Comparison of ENCODE assay signal across 19 cellular contexts in the genomic region with DNA sequence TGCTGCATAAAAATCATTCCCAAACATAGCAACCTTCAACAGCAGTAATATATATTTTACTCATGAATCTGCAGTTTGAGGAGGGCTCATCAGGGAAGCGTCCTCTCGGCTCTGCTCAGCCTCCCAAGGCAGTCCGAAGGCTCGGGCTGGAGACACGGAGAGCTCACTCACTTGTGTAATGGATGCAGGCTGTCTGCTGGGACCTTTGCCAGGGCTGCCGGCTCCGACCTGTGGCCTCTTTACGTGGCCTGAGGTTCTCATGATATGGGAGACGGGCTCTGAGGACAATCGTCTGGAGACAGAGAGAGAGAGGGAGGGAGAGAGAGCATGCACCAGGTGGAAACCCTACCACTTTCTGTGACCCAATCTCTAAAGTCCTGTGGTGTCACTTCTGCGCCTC. TPM values are rescaled to one million over a fixed set of nuclear protein-coding genes. Genes with fewer than 3 reads are reported as not detected.
"Had no signal": no experiment of that assay in that cellular context is flagged by ENCODE, and none has a peak within 500 bp of the region (broad histone marks: within the 10 kb centered on the region; RNA-seq: fewer than 3 reads in every experiment).

No MANE protein-coding gene starts in this region.

- H3K9me3 Mint-ChIP-seq: activated naive CD8-positive, alpha-beta T cell treated with anti-CD3 and anti-CD28 coated beads, Interleukin-2, amount 50 U/mL, for 24 hours; natural killer cell treated with Interleukin-12 subunit alpha and Interleukin-12 subunit beta and Interleukin-15 and Interleukin-18, amount 100 ng/mL, for 72 hours; stimulated activated memory B cell treated with anti-CD40 and anti-IgM and Interleukin-4, amounts not matched to agents 10 μg/mL and 1 μg/mL and 100 μg/mL, for 72 hours had no signal

- DNase-seq: activated CD4-positive, alpha-beta T cell treated with anti-CD3 and anti-CD28 coated beads for 4 hours; activated CD8-positive, alpha-beta memory T cell treated with anti-CD3 and anti-CD28 coated beads, Interleukin-2, amount 50 U/mL, for 48 hours; activated CD8-positive, alpha-beta T cell treated with anti-CD3 and anti-CD28 coated beads, Interleukin-2, amount 10 ng/mL, durations not matched to agents 7 days and 5 days; activated naive CD4-positive, alpha-beta T cell; activated naive CD8-positive, alpha-beta T cell treated with anti-CD3 and anti-CD28 coated beads, Interleukin-2, amount 50 U/mL, for 24 hours; effector memory CD4-positive, alpha-beta T cell; kidney glomerular epithelial cell; mammary epithelial cell; T1000; upper lobe of right lung had no signal

- H3K4me3 ChIP-seq: gastroesophageal sphincter, skin epidermis, upper lobe of right lung had no signal

- H3K27ac ChIP-seq: gastroesophageal sphincter, skin epidermis, upper lobe of right lung had no signal

- H3K36me3 ChIP-seq: gastroesophageal sphincter, upper lobe of right lung had no signal

- H3K9me3 ChIP-seq: gastroesophageal sphincter, upper lobe of right lung had no signal

- H3K4me1 ChIP-seq: upper lobe of right lung had no signal

- H3K27ac Mint-ChIP-seq: activated CD8-positive, alpha-beta T cell treated with anti-CD3 and anti-CD28 coated beads, Interleukin-2, amount 10 ng/mL, durations not matched to agents 7 days and 5 days; activated naive CD8-positive, alpha-beta T cell treated with anti-CD3 and anti-CD28 coated beads, Interleukin-2, amount 50 U/mL, for 24 hours; natural killer cell treated with Interleukin-12 subunit alpha and Interleukin-12 subunit beta and Interleukin-15 and Interleukin-18, amount 100 ng/mL, for 72 hours; stimulated activated memory B cell treated with anti-CD40 and anti-IgM and Interleukin-4, amounts not matched to agents 10 μg/mL and 1 μg/mL and 100 μg/mL, for 72 hours had no signal

- H3K4me3 Mint-ChIP-seq: activated CD8-positive, alpha-beta T cell treated with anti-CD3 and anti-CD28 coated beads, Interleukin-2, amount 10 ng/mL, durations not matched to agents 7 days and 5 days; activated naive CD8-positive, alpha-beta T cell treated with anti-CD3 and anti-CD28 coated beads, Interleukin-2, amount 50 U/mL, for 24 hours; natural killer cell treated with Interleukin-12 subunit alpha and Interleukin-12 subunit beta and Interleukin-15 and Interleukin-18, amount 100 ng/mL, for 72 hours; stimulated activated memory B cell treated with anti-CD40 and anti-IgM and Interleukin-4, amounts not matched to agents 10 μg/mL and 1 μg/mL and 100 μg/mL, for 72 hours had no signal

- H3K36me3 Mint-ChIP-seq: natural killer cell treated with Interleukin-12 subunit alpha and Interleukin-12 subunit beta and Interleukin-15 and Interleukin-18, amount 100 ng/mL, for 72 hours; stimulated activated memory B cell treated with anti-CD40 and anti-IgM and Interleukin-4, amounts not matched to agents 10 μg/mL and 1 μg/mL and 100 μg/mL, for 72 hours had no signal

- ATAC-seq: activated CD8-positive, alpha-beta T cell treated with anti-CD3 and anti-CD28 coated beads, Interleukin-2, amount 10 ng/mL, durations not matched to agents 7 days and 5 days; activated naive CD8-positive, alpha-beta T cell treated with anti-CD3 and anti-CD28 coated beads, Interleukin-2, amount 50 U/mL, for 24 hours; gastroesophageal sphincter; natural killer cell treated with Interleukin-12 subunit alpha and Interleukin-12 subunit beta and Interleukin-15 and Interleukin-18, amount 100 ng/mL, for 72 hours; stimulated activated memory B cell treated with anti-CD40 and anti-IgM and Interleukin-4, amounts not matched to agents 10 μg/mL and 1 μg/mL and 100 μg/mL, for 72 hours; upper lobe of right lung had no signal

RNA-seq across cellular contexts. Expression of gene CD8B2, which starts 59.9 kb away (rescaled TPM):
- total RNA-seq: astrocyte, fibroblast of lung, mammary epithelial cell, osteoblast, pulmonary artery endothelial cell, SK-MEL-5, upper lobe of right lung had no signal
- polyA plus RNA-seq: fibroblast of lung, mammary epithelial cell had no signal
